Comparison of ENCODE assay signal across 25 cellular contexts in genomic region chr5:174376056-174376455, GRCh38.
"Had no signal": no experiment of that assay in that cellular context is flagged by ENCODE, and none has a peak within 500 bp of the region (broad histone marks: within the 10 kb centered on the region; RNA-seq: fewer than 3 reads in every experiment).

No MANE protein-coding gene starts in this region.

- DNase-seq: hippocampal formation; kidney; left colon; left lung; lower lobe of right lung; mesendoderm; naive B cell; natural killer cell; nephron progenitor cell; ovary; right lobe of liver; stimulated activated CD4-positive, alpha-beta T cell treated with anti-CD3 and anti-CD28 coated beads, Interleukin-12 subunit alpha, Interleukin-12 subunit beta, amount 100 ng/mL, for 4 hours; stimulated activated CD4-positive, alpha-beta T cell treated with anti-CD3 and anti-CD28 coated beads, Interleukin-15, amount 100 ng/mL, for 24 hours; stimulated activated CD4-positive, alpha-beta T cell treated with anti-CD3 and anti-CD28 coated beads, Interleukin-2, amount 100 ng/mL, for 24 hours; stimulated activated CD4-positive, alpha-beta T cell treated with anti-CD3 and anti-CD28 coated beads, Interleukin-4, amount 100 ng/mL, for 1 hour; stimulated activated naive B cell treated with anti-CD40 and anti-IgM and Interleukin-4, amounts not matched to agents 10 μg/mL and 1 μg/mL and 100 μg/mL, for 72 hours; stimulated activated naive CD8-positive, alpha-beta T cell treated with anti-CD3 and anti-CD28 coated beads, Interleukin-15, Interleukin-2, amounts not matched to agents 100 U/mL and 50 U/mL, for 24 hours; tibial artery; uterus had no signal

- H3K4me3 ChIP-seq: left lung, lower lobe of right lung, ovary, right atrium auricular region, right lobe of liver, suprapubic skin, thoracic aorta, tibial artery, uterus had no signal

- H3K9me3 ChIP-seq: left lung, lower lobe of right lung, ovary, right atrium auricular region, right lobe of liver, suprapubic skin, thoracic aorta, tibial artery, uterus had no signal

- H3K27ac Mint-ChIP-seq: mesothelial cell of epicardium; natural killer cell; nephron progenitor cell; progenitor cell of endocrine pancreas; stimulated activated naive B cell treated with anti-CD40 and anti-IgM and Interleukin-4, amounts not matched to agents 10 μg/mL and 1 μg/mL and 100 μg/mL, for 72 hours; type B pancreatic cell had no signal

- H3K4me3 Mint-ChIP-seq: mesothelial cell of epicardium; naive B cell; natural killer cell; nephron progenitor cell; stimulated activated naive B cell treated with anti-CD40 and anti-IgM and Interleukin-4, amounts not matched to agents 10 μg/mL and 1 μg/mL and 100 μg/mL, for 72 hours; type B pancreatic cell had no signal

- H3K27ac ChIP-seq: left lung, lower lobe of right lung, ovary, right atrium auricular region, right lobe of liver, suprapubic skin, thoracic aorta, tibial artery, uterus had no signal

- H3K27me3 Mint-ChIP-seq: stimulated activated naive B cell treated with anti-CD40 and anti-IgM and Interleukin-4, amounts not matched to agents 10 μg/mL and 1 μg/mL and 100 μg/mL, for 72 hours had no signal

- H3K36me3 Mint-ChIP-seq: mesothelial cell of epicardium; naive B cell; natural killer cell; stimulated activated naive B cell treated with anti-CD40 and anti-IgM and Interleukin-4, amounts not matched to agents 10 μg/mL and 1 μg/mL and 100 μg/mL, for 72 hours; type B pancreatic cell had no signal

- ATAC-seq: left colon; left lung; lower lobe of right lung; natural killer cell; right lobe of liver; stimulated activated naive B cell treated with anti-CD40 and anti-IgM and Interleukin-4, amounts not matched to agents 10 μg/mL and 1 μg/mL and 100 μg/mL, for 72 hours; stimulated activated naive CD8-positive, alpha-beta T cell treated with anti-CD3 and anti-CD28 coated beads, Interleukin-15, Interleukin-2, amounts not matched to agents 100 U/mL and 50 U/mL, for 24 hours had no signal

- H3K36me3 ChIP-seq: left lung, lower lobe of right lung, ovary, right atrium auricular region, right lobe of liver, suprapubic skin, thoracic aorta, tibial artery, uterus had no signal

- H3K9me3 Mint-ChIP-seq: type B pancreatic cell had no signal

- H3K4me1 ChIP-seq: left lung, lower lobe of right lung, right atrium auricular region, right lobe of liver, suprapubic skin, tibial artery, uterus had no signal

- H3K27me3 ChIP-seq: left lung, ovary, right atrium auricular region, right lobe of liver, tibial artery, uterus had no signal

- H3K4me1 Mint-ChIP-seq: naive B cell; natural killer cell; stimulated activated naive B cell treated with anti-CD40 and anti-IgM and Interleukin-4, amounts not matched to agents 10 μg/mL and 1 μg/mL and 100 μg/mL, for 72 hours had no signal
